Comparison of ENCODE assay signal across 9 cellular contexts in the genomic region with DNA sequence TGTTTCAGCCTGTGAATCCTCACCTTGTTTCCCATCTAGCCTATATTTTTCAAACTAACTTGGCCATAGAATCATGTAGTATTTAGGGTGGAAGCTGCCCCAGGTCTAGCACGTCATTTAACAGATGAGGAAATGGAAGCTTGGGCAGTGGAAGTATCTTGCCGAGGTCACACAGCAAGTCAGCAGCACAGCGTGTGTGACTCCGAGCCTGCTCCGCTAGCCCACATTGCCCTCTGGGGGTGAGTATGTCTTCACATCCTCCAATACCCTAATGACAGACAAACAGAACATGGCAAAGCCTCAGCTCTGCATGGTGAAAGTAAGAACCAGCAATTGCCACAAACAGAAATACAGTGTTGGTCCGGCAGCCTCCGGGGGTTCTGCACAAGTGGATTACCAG. TPM values are rescaled to one million over a fixed set of nuclear protein-coding genes. Genes with fewer than 3 reads are reported as not detected.
DNase-seq lines count a peak whose midpoint lies in the region; ATAC-seq, FAIRE-seq and TF ChIP-seq lines count a peak whose summit lies in the region.
"Had no signal": no experiment of that assay in that cellular context is flagged by ENCODE, and none has a peak within 500 bp of the region (broad histone marks: within the 10 kb centered on the region; RNA-seq: fewer than 3 reads in every experiment).

No MANE protein-coding gene starts in this region.

- H3K4me2 ChIP-seq in K562 (ENCODE audit: insufficient read depth, low read length): no peak overlapping the region

- H3K9me3 Mint-ChIP-seq in CD8-positive, alpha-beta memory T cell: no peaks in the 10 kb centered on the region
- H3K9me3 Mint-ChIP-seq in HFFc6 (no peaks in the 10 kb centered on the region), T-cell (no peaks in the 10 kb centered on the region)

- peak; percentile 37; the same call in 1 of the 2 replicates for TF ChIP-seq CTCF in HFFc6 (IDR thresholded peaks at IDR 0.05)
- TF ChIP-seq CTCF in K562 (IDR thresholded peaks at IDR 0.05 in 2 of 3, conservative IDR thresholded peaks at IDR 0.05 in 1 of 3; ENCODE audit: insufficient read depth in 2 of 3, low read depth in 1 of 3, low read length in 3 of 3): peak; percentile 36 to 54 (median 44); a peak in 5 of 6 replicates
- TF ChIP-seq CTCF in stomach (IDR thresholded peaks at IDR 0.05): peak in 1 of 7 experiments; percentile 20

- peak overlapping the region; percentile 89 to 98 (median 96) for H3K27ac Mint-ChIP-seq in CD8-positive, alpha-beta memory T cell
- H3K27ac Mint-ChIP-seq in HFFc6 (no peak overlapping the region), T-cell (peak overlapping the region; percentile 33 to 84)

- no peak for TF ChIP-seq POLR2A in K562 (conservative IDR thresholded peaks at IDR 0.05)
- no peak for TF ChIP-seq POLR2A in stomach (IDR thresholded peaks at IDR 0.05)

- no peaks in the 10 kb centered on the region for H3K27me3 ChIP-seq in CD8-positive, alpha-beta memory T cell (ENCODE audit: insufficient read depth, low read length, poor library complexity, severe bottlenecking)
- H3K27me3 ChIP-seq in K562 (ENCODE audit: control insufficient read depth in 2 of 2, insufficient read depth in 2 of 2, low read length in 2 of 2) (peaks cover 30 to 48% of the 10 kb centered on the region in 2 experiments), stomach (peaks cover 0 to 8% (median 0%) of the 10 kb centered on the region in 3 donors)

- in situ Hi-C loops in K562 (cut with MboI): no loop called here

- no peak for TF ChIP-seq EP300 in K562 (IDR thresholded peaks at IDR 0.05; ENCODE audit: low read length)
- TF ChIP-seq EP300 in stomach (IDR thresholded peaks at IDR 0.05): no peak

- under 1% methylated on average over 7 of the region's 7 CpGs for WGBS in K562 (ENCODE audit: insufficient coverage, low coverage, missing lambda C conversion rate)
- 49 to 67% (median 61%) methylated on average over 7 of the region's 7 CpGs for WGBS in stomach, 5 donors

- H3K27ac ChIP-seq in CD8-positive, alpha-beta memory T cell (ENCODE audit: low read depth, low read length): peak overlapping the region; percentile 22
- H3K27ac ChIP-seq in K562 (ENCODE audit: extremely low read depth, low read depth, low read length) (no peak overlapping the region), stomach (peak overlapping the region in 2 of 5 donors; percentile 45 to 51)

- TF ChIP-seq RAD21 in K562 (CRISPR knock-in tag; conservative IDR thresholded peaks at IDR 0.05 in 1 of 2, IDR thresholded peaks at IDR 0.05 in 1 of 2): peak; percentile 69 to 76

- POLR2A ChIA-PET in CD8-positive, alpha-beta memory T cell (lab: Charles Lee): interaction anchor here (0.6 to 2.9 kb wide), 8 partner anchors 8 to 400 kb away, joined by 3 to 14 read pairs (median 4); no protein-coding TSS in a partner anchor
- POLR2A ChIA-PET in T-cell (lab: Charles Lee) (interaction anchor here in 1 of 2 donors (0.7 kb wide), 1 partner anchor 11 kb away, joined by 4 read pairs; no protein-coding TSS in a partner anchor), K562 (lab: Yijun Ruan, JAX) (interaction anchor here (0.6 to 1.4 kb wide), 5 partner anchors 10 to 471 kb away, joined by 3 to 4 read pairs (median 3); no protein-coding TSS in a partner anchor)

- peak; percentile 55 for FAIRE-seq in K562 (lab: Jason Lieb, UNC)
- FAIRE-seq: endometrium had no signal

- no peak overlapping the region for H3K4me3 ChIP-seq in CD8-positive, alpha-beta memory T cell (ENCODE audit: low read length)
- no peak overlapping the region for H3K4me3 ChIP-seq in K562
- H3K4me3 ChIP-seq in stomach: no peak overlapping the region

- peak; percentile 37 to 87 (median 61) for DNase-seq in CD8-positive, alpha-beta memory T cell
- DNase-seq in HFFc6: no peak
- DNase-seq in T-cell: peak; percentile 33 to 73 (median 57)
- peak in 1 of 4 experiments; percentile 33 for DNase-seq in K562 (ENCODE audit: extremely low read depth in 1 of 4, low spot score in 3 of 4)
- peak; percentile 83 for DNase-seq in medulla oblongata (ENCODE audit: extremely low spot score)
- DNase-seq in stomach: peak; percentile 51
- DNase-seq in NCI-H226: no peak
- no peak for DNase-seq in NCI-H2107 (lab: John Stamatoyannopoulos, UW)

- CTCF ChIA-PET in CD8-positive, alpha-beta memory T cell (lab: Charles Lee): interaction anchor here (0.6 to 8.0 kb wide), 41 partner anchors 9 to 439 kb away, joined by 3 to 156 read pairs (median 5); partner anchors contain the start of genes CCR1, CCR5AS and CCRL2
- CTCF ChIA-PET in T-cell (lab: Charles Lee): interaction anchor here (0.6 to 7.2 kb wide), 24 partner anchors 9 to 487 kb away, joined by 3 to 139 read pairs (median 6); partner anchors contain the start of genes CCR1 (in 1 of the 2), CCR2 (in 1 of the 2), CCR5AS (in 1 of the 2) and CCRL2 (in 1 of the 2)
- CTCF ChIA-PET in K562 (lab: Yijun Ruan, JAX; ENCODE audit: low intra/inter-chr PET ratio): interaction anchor here (0.9 kb wide), 1 partner anchor 90 kb away, joined by 4 read pairs; no protein-coding TSS in a partner anchor

- no TSS peak for BruUV-seq in K562 (replicated peaks; lab: Mats Ljungman, UMichigan)

- H3K4me1 Mint-ChIP-seq in CD8-positive, alpha-beta memory T cell: peaks cover 64 to 91% (median 85%) of the 10 kb centered on the region in 3 donors
- H3K4me1 Mint-ChIP-seq in HFFc6 (ENCODE audit: low read depth) (no peaks in the 10 kb centered on the region), T-cell (peaks cover 34 to 69% (median 50%) of the 10 kb centered on the region in 3 donors)

- no peaks in the 10 kb centered on the region for H3K36me3 ChIP-seq in CD8-positive, alpha-beta memory T cell (ENCODE audit: insufficient read depth, low read length)
- H3K36me3 ChIP-seq in K562 (ENCODE audit: control insufficient read depth, insufficient read depth, low read length): no peaks in the 10 kb centered on the region
- H3K36me3 ChIP-seq in stomach: no peaks in the 10 kb centered on the region

- peaks cover 0 to 2% of the 10 kb centered on the region in 2 donors for H3K27me3 Mint-ChIP-seq in CD8-positive, alpha-beta memory T cell
- peaks cover 48% of the 10 kb centered on the region for H3K27me3 Mint-ChIP-seq in HFFc6 (ENCODE audit: insufficient read depth)
- H3K27me3 Mint-ChIP-seq in T-cell: no peaks in the 10 kb centered on the region

- H3K9me1 ChIP-seq in K562 (ENCODE audit: control insufficient read depth, insufficient read depth, low read length): no peaks in the 10 kb centered on the region

- ATAC-seq in T-cell (replicated peaks in 1 of 4) (peak; percentile 77 to 84 (median 82)), K562 (peak; percentile 86)

- no peaks in the 10 kb centered on the region for H4K20me1 ChIP-seq in K562 (replicated peaks; ENCODE audit: control insufficient read depth, insufficient read depth, low read length)

- peak overlapping the region; percentile 63 to 91 (median 71) for H3K4me3 Mint-ChIP-seq in CD8-positive, alpha-beta memory T cell
- H3K4me3 Mint-ChIP-seq in HFFc6 (no peak overlapping the region), T-cell (peak overlapping the region; percentile 8 to 28 (median 18))

- no peak overlapping the region for H2AFZ ChIP-seq in K562 (ENCODE audit: low read depth, low read length)

- peaks cover 9 to 21% (median 15%) of the 10 kb centered on the region in 3 donors for H3K36me3 Mint-ChIP-seq in CD8-positive, alpha-beta memory T cell
- H3K36me3 Mint-ChIP-seq in HFFc6 (ENCODE audit: low read depth) (no peaks in the 10 kb centered on the region), T-cell (no peaks in the 10 kb centered on the region)

- H3K9ac ChIP-seq in K562 (ENCODE audit: insufficient read depth in 1 of 2, low read depth in 2 of 2, low read length in 2 of 2): no peak overlapping the region

- H3K9me3 ChIP-seq in CD8-positive, alpha-beta memory T cell (ENCODE audit: low read length): no peaks in the 10 kb centered on the region
- no peaks in the 10 kb centered on the region for H3K9me3 ChIP-seq in K562 (replicated peaks; ENCODE audit: control insufficient read depth, insufficient read depth, low read depth, low read length)
- no peaks in the 10 kb centered on the region for H3K9me3 ChIP-seq in stomach

- H3K79me2 ChIP-seq in K562 (ENCODE audit: control insufficient read depth, insufficient read depth, low read length): no peaks in the 10 kb centered on the region

- peaks cover 48% of the 10 kb centered on the region for H3K4me1 ChIP-seq in CD8-positive, alpha-beta memory T cell (ENCODE audit: insufficient read depth, low read length)
- H3K4me1 ChIP-seq in K562 (replicated peaks in 1 of 2; ENCODE audit: control insufficient read depth in 2 of 2, insufficient read depth in 2 of 2, low read length in 2 of 2) (no peaks in the 10 kb centered on the region), stomach (no peaks in the 10 kb centered on the region)

- intact Hi-C loops in K562 (cut with micrococcal nuclease) (loop anchor here (5.0 kb wide), 1 partner anchor 156 kb away; no protein-coding TSS in a partner anchor), stomach (cut with DNase I; ENCODE audit: low total_unique reads) (no loop called here)

RNA-seq across cellular contexts. Expression of gene CCR5, which starts 2.2 kb away (rescaled TPM):
- total RNA-seq in CD8-positive, alpha-beta memory T cell: 1 to 10 TPM; 2.6 to 3.4 TPM
- 29.2 TPM for polyA plus RNA-seq in CD8-positive, alpha-beta memory T cell
- total RNA-seq in HFFc6 (2021; fragmentation: NEBNext Ultra II Directional; extraction: Animal tissue kit (Norgen Biotek cat#: 25700)): not detected
- total RNA-seq in T-cell (10 to 100 TPM in 3 of 5 donors, 1 to 10 TPM in 2; 4.0 to 14.6 (median 10.1) TPM), K562 (2014; rRNA removed) (not detected in 2 replicates), K562 (2014; rRNA removed; fragmentation: Illumina TruSeq; extraction: Trizol) (not detected in 2 replicates), K562 (2015; rRNA removed; fragmentation: Illumina TruSeq; extraction: Trizol) (not detected in 2 replicates), K562 (2021) (not detected in 2 replicates), stomach (1 to 10 TPM in 1 of 5 donors, under 1 TPM in 1, not detected in 3; 0.18 to 9.4 TPM)
- not detected in 2 replicates for total RNA-seq in K562 (2011; cell fraction: chromatin; rRNA removed; ENCODE audit: low replicate concordance)
- total RNA-seq in K562 (2011; cell fraction: nucleolus; rRNA removed): not detected in 2 replicates
- not detected in 2 replicates for total RNA-seq in K562 (2011; cell fraction: nucleoplasm; rRNA removed)
- polyA plus RNA-seq in K562 (2011; rRNA removed) (not detected in 2 replicates), K562 (2014; fragmentation: Illumina TruSeq; extraction: Trizol) (not detected in 2 replicates), K562 (2014; fragmentation: Nextera tagmentation; extraction: Ambion mirVana) (not detected), K562 (2014; rRNA removed) (not detected in 2 replicates), stomach (1 to 10 TPM in 1 of 3 donors, under 1 TPM in 2; 0.44 to 2.0 (median 0.68) TPM)
- polyA plus RNA-seq in K562 (2011; cell fraction: cytosol; rRNA removed): not detected in 2 replicates
- not detected in 2 replicates for polyA plus RNA-seq in K562 (2011; cell fraction: nucleus; rRNA removed)
- not detected in 2 replicates for polyA plus RNA-seq in K562 (2012)
- not detected in 2 replicates for polyA minus RNA-seq in K562 (2011; rRNA and poly(A)+ RNA removed)
- not detected in 2 replicates for polyA minus RNA-seq in K562 (2011; cell fraction: cytosol; rRNA and poly(A)+ RNA removed)
- polyA minus RNA-seq in K562 (2011; cell fraction: nucleus; rRNA and poly(A)+ RNA removed): not detected in 2 replicates

RNA-seq across cellular contexts. Expression of gene CCR2, which starts 14.7 kb away (rescaled TPM):
- total RNA-seq in CD8-positive, alpha-beta memory T cell: under 1 TPM; 0.51 to 0.74 TPM
- polyA plus RNA-seq in CD8-positive, alpha-beta memory T cell: 59.7 TPM
- not detected for total RNA-seq in HFFc6 (2021; fragmentation: NEBNext Ultra II Directional; extraction: Animal tissue kit (Norgen Biotek cat#: 25700))
- total RNA-seq in T-cell (10 to 100 TPM in 2 of 5 donors, 1 to 10 TPM in 3; 3.3 to 15.1 (median 8.1) TPM), K562 (2014; rRNA removed) (not detected in 2 replicates), K562 (2014; rRNA removed; fragmentation: Illumina TruSeq; extraction: Trizol) (not detected in 2 replicates), K562 (2015; rRNA removed; fragmentation: Illumina TruSeq; extraction: Trizol) (not detected in 2 replicates), K562 (2021) (not detected in 2 replicates), stomach (1 to 10 TPM in 1 of 5 donors, under 1 TPM in 1, not detected in 3; 0.37 to 2.5 TPM)
- not detected in 2 replicates for total RNA-seq in K562 (2011; cell fraction: chromatin; rRNA removed; ENCODE audit: low replicate concordance)
- total RNA-seq in K562 (2011; cell fraction: nucleolus; rRNA removed): not detected in 2 replicates
- not detected in 2 replicates for total RNA-seq in K562 (2011; cell fraction: nucleoplasm; rRNA removed)
- polyA plus RNA-seq in K562 (2011; rRNA removed) (not detected in 2 replicates), K562 (2014; fragmentation: Illumina TruSeq; extraction: Trizol) (not detected in 2 replicates), K562 (2014; fragmentation: Nextera tagmentation; extraction: Ambion mirVana) (not detected), K562 (2014; rRNA removed) (not detected in 2 replicates), stomach (under 1 TPM; 0.45 to 0.81 (median 0.61) TPM)
- not detected in 2 replicates for polyA plus RNA-seq in K562 (2011; cell fraction: cytosol; rRNA removed)
- not detected in 2 replicates for polyA plus RNA-seq in K562 (2011; cell fraction: nucleus; rRNA removed)
- not detected in 2 replicates for polyA plus RNA-seq in K562 (2012)
- polyA minus RNA-seq in K562 (2011; rRNA and poly(A)+ RNA removed): not detected in 2 replicates
- polyA minus RNA-seq in K562 (2011; cell fraction: cytosol; rRNA and poly(A)+ RNA removed): not detected in 2 replicates
- not detected in 2 replicates for polyA minus RNA-seq in K562 (2011; cell fraction: nucleus; rRNA and poly(A)+ RNA removed)

RNA-seq across cellular contexts. Expression of gene CCRL2, which starts 38.5 kb away (rescaled TPM):
- total RNA-seq in CD8-positive, alpha-beta memory T cell: 1 to 10 TPM; 2.7 to 3.0 TPM
- polyA plus RNA-seq in CD8-positive, alpha-beta memory T cell: 2.3 TPM
- under 1 TPM in 2 of 6 experiments, not detected in 4; 0.12 to 0.21 TPM for total RNA-seq in HFFc6 (2021; fragmentation: NEBNext Ultra II Directional; extraction: Animal tissue kit (Norgen Biotek cat#: 25700))
- total RNA-seq in T-cell (1 to 10 TPM; 1.1 to 2.5 (median 1.6) TPM), K562 (2014; rRNA removed) (3.6 and 4.1 TPM in 2 replicates), K562 (2014; rRNA removed; fragmentation: Illumina TruSeq; extraction: Trizol) (3.4 and 4.5 TPM in 2 replicates), K562 (2015; rRNA removed; fragmentation: Illumina TruSeq; extraction: Trizol) (3.1 and 4.0 TPM in 2 replicates), K562 (2021) (3.3 and 3.5 TPM in 2 replicates), stomach (1 to 10 TPM in 2 of 5 donors, not detected in 3; 2.8 to 5.2 TPM)
- 7.7 and 14.6 TPM in 2 replicates for total RNA-seq in K562 (2011; cell fraction: chromatin; rRNA removed; ENCODE audit: low replicate concordance)
- total RNA-seq in K562 (2011; cell fraction: nucleolus; rRNA removed): 9.2 and 13.7 TPM in 2 replicates
- total RNA-seq in K562 (2011; cell fraction: nucleoplasm; rRNA removed): 12.1 and 14.7 TPM in 2 replicates
- polyA plus RNA-seq in K562 (2011; rRNA removed) (4.2 and 5.4 TPM in 2 replicates), K562 (2014; fragmentation: Illumina TruSeq; extraction: Trizol) (3.2 and 3.4 TPM in 2 replicates), K562 (2014; fragmentation: Nextera tagmentation; extraction: Ambion mirVana) (1 to 10 TPM; 4.3 to 5.7 TPM), K562 (2014; rRNA removed) (2.2 and 3.5 TPM in 2 replicates), stomach (1 to 10 TPM in 2 of 3 donors, under 1 TPM in 1; 0.76 to 2.0 (median 1.5) TPM)
- polyA plus RNA-seq in K562 (2011; cell fraction: cytosol; rRNA removed): 3.2 and 4.8 TPM in 2 replicates
- 5.8 and 6.6 TPM in 2 replicates for polyA plus RNA-seq in K562 (2011; cell fraction: nucleus; rRNA removed)
- 4.8 and 12.0 TPM in 2 replicates for polyA plus RNA-seq in K562 (2012)
- polyA minus RNA-seq in K562 (2011; rRNA and poly(A)+ RNA removed): 5.5 and 6.4 TPM in 2 replicates
- 3.1 TPM in 1 of 2 replicates, not detected in the other for polyA minus RNA-seq in K562 (2011; cell fraction: cytosol; rRNA and poly(A)+ RNA removed)
- 11.4 and 11.7 TPM in 2 replicates for polyA minus RNA-seq in K562 (2011; cell fraction: nucleus; rRNA and poly(A)+ RNA removed)

Comparison
In these comparisons a context has a peak if more than half of its experiments do, and no peak if none do; other contexts are left out.
1. DNase-seq: peak in CD8-positive, alpha-beta memory T cell (5 of 5), T-cell (34 of 34), medulla oblongata (single experiment) and stomach (single experiment); none in HFFc6 (single experiment), NCI-H226 (single experiment) and NCI-H2107 (single experiment).